1 cellular context compared by ENCODE assay signal in genomic region chr20:45651726-45652125, GRCh38.
TF ChIP-seq lines count a peak whose summit lies in the region.
"Not testable (repeated sequence)": the region's sequence is repeated elsewhere in the genome, so short reads cannot be mapped to it uniquely, and the experiment has no call there.

No MANE protein-coding gene starts in this region.

TF ChIP-seq in HepG2, 621 proteins besides CTCF, POLR2A, EP300 and RAD21:
- TF ChIP-seq ZMYM3 (CRISPR knock-in tag; IDR thresholded peaks at IDR 0.05) (0 out of 2 replicates have a peak, but pooled peaks have one; percentile 51), FOXP1 (CRISPR knock-in tag; IDR thresholded peaks at IDR 0.05) (peak; percentile 44; the same call in 1 of the 2 replicates), FOXK1 (CRISPR knock-in tag; IDR thresholded peaks at IDR 0.05; ENCODE audit: borderline replicate concordance, low read depth) (0 out of 2 replicates have a peak, but pooled peaks have one; percentile 34), NFKB2 (CRISPR knock-in tag; IDR thresholded peaks at IDR 0.05; ENCODE audit: borderline replicate concordance) (0 out of 2 replicates have a peak, but pooled peaks have one; percentile 35), ZNF629 (CRISPR knock-in tag; conservative IDR thresholded peaks at IDR 0.05) (peak; percentile 59), FOXP4 (CRISPR knock-in tag; IDR thresholded peaks at IDR 0.05) (peak; percentile 31; the same call in 1 of the 2 replicates), ZNF350 (CRISPR knock-in tag; IDR thresholded peaks at IDR 0.05; ENCODE audit: borderline replicate concordance, low read depth) (0 out of 2 replicates have a peak, but pooled peaks have one; percentile 26), SOX6 (CRISPR knock-in tag; IDR thresholded peaks at IDR 0.05) (0 out of 2 replicates have a peak, but pooled peaks have one; percentile 13), GFI1 (CRISPR knock-in tag; IDR thresholded peaks at IDR 0.05; ENCODE audit: borderline replicate concordance) (0 out of 2 replicates have a peak, but pooled peaks have one; percentile 44), BCL6 (CRISPR knock-in tag; IDR thresholded peaks at IDR 0.05) (peak; percentile 18; the same call in 1 of the 2 replicates), ZNF644 (CRISPR knock-in tag; IDR thresholded peaks at IDR 0.05; ENCODE audit: low read depth) (peak; percentile 38; the same call in 1 of the 2 replicates), FOXA1 (CRISPR knock-in tag; IDR thresholded peaks at IDR 0.05) (peak; percentile 77), PATZ1 (CRISPR knock-in tag; IDR thresholded peaks at IDR 0.05) (peak; percentile 43; the same call in 1 of the 2 replicates), FOXA3 (CRISPR knock-in tag; IDR thresholded peaks at IDR 0.05) (peak; percentile 72)
- not testable (repeated sequence) for TF ChIP-seq FOXP1, SOX6, FOXA1 (IDR thresholded peaks at IDR 0.05)
- TF ChIP-seq, protein P1, sequence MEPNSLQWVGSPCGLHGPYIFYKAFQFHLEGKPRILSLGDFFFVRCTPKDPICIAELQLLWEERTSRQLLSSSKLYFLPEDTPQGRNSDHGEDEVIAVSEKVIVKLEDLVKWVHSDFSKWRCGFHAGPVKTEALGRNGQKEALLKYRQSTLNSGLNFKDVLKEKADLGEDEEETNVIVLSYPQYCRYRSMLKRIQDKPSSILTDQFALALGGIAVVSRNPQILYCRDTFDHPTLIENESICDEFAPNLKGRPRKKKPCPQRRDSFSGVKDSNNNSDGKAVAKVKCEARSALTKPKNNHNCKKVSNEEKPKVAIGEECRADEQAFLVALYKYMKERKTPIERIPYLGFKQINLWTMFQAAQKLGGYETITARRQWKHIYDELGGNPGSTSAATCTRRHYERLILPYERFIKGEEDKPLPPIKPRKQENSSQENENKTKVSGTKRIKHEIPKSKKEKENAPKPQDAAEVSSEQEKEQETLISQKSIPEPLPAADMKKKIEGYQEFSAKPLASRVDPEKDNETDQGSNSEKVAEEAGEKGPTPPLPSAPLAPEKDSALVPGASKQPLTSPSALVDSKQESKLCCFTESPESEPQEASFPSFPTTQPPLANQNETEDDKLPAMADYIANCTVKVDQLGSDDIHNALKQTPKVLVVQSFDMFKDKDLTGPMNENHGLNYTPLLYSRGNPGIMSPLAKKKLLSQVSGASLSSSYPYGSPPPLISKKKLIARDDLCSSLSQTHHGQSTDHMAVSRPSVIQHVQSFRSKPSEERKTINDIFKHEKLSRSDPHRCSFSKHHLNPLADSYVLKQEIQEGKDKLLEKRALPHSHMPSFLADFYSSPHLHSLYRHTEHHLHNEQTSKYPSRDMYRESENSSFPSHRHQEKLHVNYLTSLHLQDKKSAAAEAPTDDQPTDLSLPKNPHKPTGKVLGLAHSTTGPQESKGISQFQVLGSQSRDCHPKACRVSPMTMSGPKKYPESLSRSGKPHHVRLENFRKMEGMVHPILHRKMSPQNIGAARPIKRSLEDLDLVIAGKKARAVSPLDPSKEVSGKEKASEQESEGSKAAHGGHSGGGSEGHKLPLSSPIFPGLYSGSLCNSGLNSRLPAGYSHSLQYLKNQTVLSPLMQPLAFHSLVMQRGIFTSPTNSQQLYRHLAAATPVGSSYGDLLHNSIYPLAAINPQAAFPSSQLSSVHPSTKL (CRISPR knock-in tag; IDR thresholded peaks at IDR 0.05), result peak; percentile 25; the same call in 1 of the 2 replicates
- TF ChIP-seq, protein P2, sequence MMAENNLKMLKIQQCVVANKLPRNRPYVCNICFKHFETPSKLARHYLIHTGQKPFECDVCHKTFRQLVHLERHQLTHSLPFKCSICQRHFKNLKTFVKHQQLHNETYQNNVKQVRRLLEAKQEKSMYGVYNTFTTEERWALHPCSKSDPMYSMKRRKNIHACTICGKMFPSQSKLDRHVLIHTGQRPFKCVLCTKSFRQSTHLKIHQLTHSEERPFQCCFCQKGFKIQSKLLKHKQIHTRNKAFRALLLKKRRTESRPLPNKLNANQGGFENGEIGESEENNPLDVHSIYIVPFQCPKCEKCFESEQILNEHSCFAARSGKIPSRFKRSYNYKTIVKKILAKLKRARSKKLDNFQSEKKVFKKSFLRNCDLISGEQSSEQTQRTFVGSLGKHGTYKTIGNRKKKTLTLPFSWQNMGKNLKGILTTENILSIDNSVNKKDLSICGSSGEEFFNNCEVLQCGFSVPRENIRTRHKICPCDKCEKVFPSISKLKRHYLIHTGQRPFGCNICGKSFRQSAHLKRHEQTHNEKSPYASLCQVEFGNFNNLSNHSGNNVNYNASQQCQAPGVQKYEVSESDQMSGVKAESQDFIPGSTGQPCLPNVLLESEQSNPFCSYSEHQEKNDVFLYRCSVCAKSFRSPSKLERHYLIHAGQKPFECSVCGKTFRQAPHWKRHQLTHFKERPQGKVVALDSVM (CRISPR knock-in tag; IDR thresholded peaks at IDR 0.05), result peak; percentile 41; the same call in 1 of the 2 replicates
- TF ChIP-seq, protein P3, sequence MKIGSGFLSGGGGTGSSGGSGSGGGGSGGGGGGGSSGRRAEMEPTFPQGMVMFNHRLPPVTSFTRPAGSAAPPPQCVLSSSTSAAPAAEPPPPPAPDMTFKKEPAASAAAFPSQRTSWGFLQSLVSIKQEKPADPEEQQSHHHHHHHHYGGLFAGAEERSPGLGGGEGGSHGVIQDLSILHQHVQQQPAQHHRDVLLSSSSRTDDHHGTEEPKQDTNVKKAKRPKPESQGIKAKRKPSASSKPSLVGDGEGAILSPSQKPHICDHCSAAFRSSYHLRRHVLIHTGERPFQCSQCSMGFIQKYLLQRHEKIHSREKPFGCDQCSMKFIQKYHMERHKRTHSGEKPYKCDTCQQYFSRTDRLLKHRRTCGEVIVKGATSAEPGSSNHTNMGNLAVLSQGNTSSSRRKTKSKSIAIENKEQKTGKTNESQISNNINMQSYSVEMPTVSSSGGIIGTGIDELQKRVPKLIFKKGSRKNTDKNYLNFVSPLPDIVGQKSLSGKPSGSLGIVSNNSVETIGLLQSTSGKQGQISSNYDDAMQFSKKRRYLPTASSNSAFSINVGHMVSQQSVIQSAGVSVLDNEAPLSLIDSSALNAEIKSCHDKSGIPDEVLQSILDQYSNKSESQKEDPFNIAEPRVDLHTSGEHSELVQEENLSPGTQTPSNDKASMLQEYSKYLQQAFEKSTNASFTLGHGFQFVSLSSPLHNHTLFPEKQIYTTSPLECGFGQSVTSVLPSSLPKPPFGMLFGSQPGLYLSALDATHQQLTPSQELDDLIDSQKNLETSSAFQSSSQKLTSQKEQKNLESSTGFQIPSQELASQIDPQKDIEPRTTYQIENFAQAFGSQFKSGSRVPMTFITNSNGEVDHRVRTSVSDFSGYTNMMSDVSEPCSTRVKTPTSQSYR (CRISPR knock-in tag; IDR thresholded peaks at IDR 0.05; ENCODE audit: borderline replicate concordance), result peak; percentile 92
